In the genomic region with DNA sequence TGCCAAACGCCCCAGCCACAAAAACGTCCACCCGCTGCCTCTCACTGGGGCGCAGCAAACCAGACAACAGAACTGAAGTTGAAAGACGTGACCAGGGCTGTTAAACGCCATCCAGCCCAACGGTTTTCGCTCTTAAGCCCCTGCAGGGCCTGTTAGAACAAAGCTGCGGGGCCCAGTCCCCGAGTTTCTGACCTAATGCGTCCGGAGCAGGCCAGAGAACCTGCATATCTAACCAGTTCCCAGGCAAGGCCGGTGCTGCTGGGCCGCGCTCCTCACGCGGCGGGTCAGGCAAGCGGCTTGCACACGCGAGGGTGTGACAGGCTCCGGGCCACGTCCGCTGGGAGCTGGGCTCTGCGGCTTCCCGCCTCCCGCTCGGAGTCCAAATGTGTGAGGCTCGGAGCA, we compare ENCODE assay signal across 21 cellular contexts.
DNase-seq lines count a peak whose midpoint lies in the region; ATAC-seq, FAIRE-seq and TF ChIP-seq lines count a peak whose summit lies in the region.
"Had no signal": no experiment of that assay in that cellular context is flagged by ENCODE, and none has a peak within 500 bp of the region (broad histone marks: within the 10 kb centered on the region; RNA-seq: fewer than 3 reads in every experiment).

No MANE protein-coding gene starts in this region.

- TF ChIP-seq POLR2A in H1 (IDR thresholded peaks at IDR 0.05; ENCODE audit: control extremely low read depth in 1 of 2, low read depth in 2 of 2, low read length in 2 of 2) = no peak

- peak overlapping the region; percentile 78 for H3K18ac ChIP-seq in H1 (ENCODE audit: extremely low read depth, low read length)

- H2BK120ac ChIP-seq in H1 (replicated peaks; ENCODE audit: low read depth, low read length) = no peak overlapping the region

- no peaks in the 10 kb centered on the region for H4K20me1 ChIP-seq in H1 (replicated peaks in 1 of 2; ENCODE audit: control insufficient read depth in 1 of 2, insufficient read depth in 2 of 2, low read length in 2 of 2)

- H3K27ac ChIP-seq in H1 (ENCODE audit: low read depth, low read length) = no peak overlapping the region
- no peak overlapping the region for H3K27ac ChIP-seq in upper lobe of right lung
- H3K27ac ChIP-seq: tibial artery had no signal

- no peak for FAIRE-seq in H1 (lab: Jason Lieb, UNC)
- FAIRE-seq: endothelial cell of umbilical vein had no signal

- H3K56ac ChIP-seq in H1 (replicated peaks; ENCODE audit: insufficient read length, low read depth, low read length) = no peak overlapping the region

- CTCF ChIA-PET in H1 (lab: Charles Lee; ENCODE audit: partially characterized antibody) = interaction anchor here (1.5 kb wide), 1 partner anchor 53 kb away, joined by 3 read pairs; no protein-coding TSS in a partner anchor

- H3K79me1 ChIP-seq in H1 (ENCODE audit: low read depth, low read length) = no peaks in the 10 kb centered on the region

- no peak overlapping the region for H2BK12ac ChIP-seq in H1 (ENCODE audit: low read depth, low read length)

- 0 out of 2 replicates have a peak overlapping the region, but pooled peaks have one; percentile 44 for H2BK5ac ChIP-seq in H1 (ENCODE audit: low read depth, low read length)

- H3K23me2 ChIP-seq in H1 (ENCODE audit: low read depth, low read length) = no peaks in the 10 kb centered on the region

- ATAC-seq in HG03439 (IDR thresholded peaks at IDR 0.05; ENCODE audit: unreplicated experiment) (no peak), upper lobe of right lung (no peak)
- ATAC-seq: activated CD4-positive, alpha-beta T cell treated with anti-CD3 and anti-CD28 coated beads for 36 hours; activated naive CD4-positive, alpha-beta T cell treated with anti-CD3 and anti-CD28 coated beads, Interleukin-2, amount 50 U/mL, for 72 hours; stimulated activated naive CD8-positive, alpha-beta T cell treated with anti-CD3 and anti-CD28 coated beads, Interleukin-15, amount 100 ng/mL, for 72 hours had no signal

- no peak overlapping the region for H2BK20ac ChIP-seq in H1 (ENCODE audit: low read length)

- DNase-seq in ELF-1 (ENCODE audit: low read depth, low spot score) = peak; percentile 52
- no peak for DNase-seq in NT2/D1 (ENCODE audit: low read depth, low spot score)
- peak in 1 of 2 experiments; percentile 58 for DNase-seq in H1 (ENCODE audit: low read depth in 1 of 2, low spot score in 2 of 2)
- DNase-seq in retina = peak; percentile 75
- no peak for DNase-seq in NCI-H226
- DNase-seq in upper lobe of right lung = no peak
- DNase-seq: activated CD4-positive, alpha-beta T cell treated with anti-CD3 and anti-CD28 coated beads for 36 hours; activated T-cell treated with anti-CD3 and anti-CD28 coated beads for 4 hours; aorta; hypothalamus; naive B cell; NCI-H1092; NCI-H187; stimulated activated CD4-positive, alpha-beta T cell treated with anti-CD3 and anti-CD28 coated beads, Interleukin-1b, Interleukin-23, amount 100 ng/mL, for 48 hours; stimulated activated CD8-positive, alpha-beta memory T cell treated with anti-CD3 and anti-CD28 coated beads, Interleukin-4, amount 100 ng/mL, for 48 hours; stimulated activated naive CD8-positive, alpha-beta T cell treated with anti-CD3 and anti-CD28 coated beads, Interleukin-15, amount 100 ng/mL, for 72 hours; tibial artery had no signal

- H3K4me2 ChIP-seq in H1 (ENCODE audit: insufficient read depth in 1 of 2, low read depth in 2 of 2, low read length in 2 of 2) = peak overlapping the region in 1 of 2 experiments; percentile 2; a peak in 1 of 4 replicates
- H3K4me2 ChIP-seq: smooth muscle cell had no signal

- no peaks in the 10 kb centered on the region for H3K36me3 ChIP-seq in NT2/D1 (ENCODE audit: insufficient read depth, insufficient read length, low read length)
- no peaks in the 10 kb centered on the region for H3K36me3 ChIP-seq in H1 (ENCODE audit: control insufficient read depth in 2 of 4, insufficient read depth in 4 of 4, low read length in 3 of 4)
- no peaks in the 10 kb centered on the region for H3K36me3 ChIP-seq in upper lobe of right lung

- H3K79me2 ChIP-seq in H1 (ENCODE audit: control insufficient read depth in 1 of 2, insufficient read depth in 2 of 2, low read length in 2 of 2) = no peaks in the 10 kb centered on the region

- H3K4ac ChIP-seq in H1 (replicated peaks; ENCODE audit: insufficient read length, low read depth, low read length) = no peak overlapping the region

- intact Hi-C loops in upper lobe of right lung (cut with DNase I) = no loop called here

- POLR2A ChIA-PET in H1 (lab: Charles Lee; ENCODE audit: partially characterized antibody) = interaction anchor here (0.8 to 1.4 kb wide), 2 partner anchors 27 to 32 kb away, joined by 3 read pairs; no protein-coding TSS in a partner anchor

- H3K9me3 ChIP-seq in NT2/D1 (ENCODE audit: insufficient read depth, low read length) (peaks cover 9% of the 10 kb centered on the region; the same call in 1 of the 2 replicates), H1 (ENCODE audit: insufficient read depth in 2 of 2, low read depth in 1 of 2, low read length in 1 of 2) (peaks cover 0 to 2% of the 10 kb centered on the region in 2 experiments; a peak in 2 of 4 replicates), upper lobe of right lung (no peaks in the 10 kb centered on the region)

- 56% methylated on average over 29 of the region's 29 CpGs; no CpG with 5 or more reads in 1 of the 2 experiments for WGBS in H1 (ENCODE audit: extremely low coverage in 1 of 2, insufficient coverage in 1 of 2, insufficient read length in 1 of 2, insufficient replicate concordance in 2 of 2, low coverage in 1 of 2, low lambda C conversion rate in 2 of 2, missing lambda C conversion rate in 1 of 2), 2 experiments

- H3K23ac ChIP-seq in H1 (ENCODE audit: insufficient read length) = no peak overlapping the region

- H4K5ac ChIP-seq in H1 (ENCODE audit: insufficient read length, low read depth, low read length) = no peak overlapping the region

- H2AK5ac ChIP-seq in H1 (ENCODE audit: low read depth, low read length) = no peak overlapping the region

- H3K4me1 ChIP-seq in NT2/D1 (ENCODE audit: insufficient read depth, insufficient read length) = peaks cover 2% of the 10 kb centered on the region
- peaks cover 0 to 21% (median 15%) of the 10 kb centered on the region in 4 experiments; a peak in 6 of 7 replicates for H3K4me1 ChIP-seq in H1 (replicated peaks in 1 of 4; ENCODE audit: control insufficient read depth in 3 of 4, insufficient read depth in 4 of 4, low read length in 3 of 4)
- H3K4me1 ChIP-seq in upper lobe of right lung = no peaks in the 10 kb centered on the region
- H3K4me1 ChIP-seq: tibial artery had no signal

- TF ChIP-seq CTCF in H1 (IDR thresholded peaks at IDR 0.05; ENCODE audit: control extremely low read depth in 1 of 3, insufficient read depth in 1 of 3, low read depth in 1 of 3, low read length in 3 of 3) (no peak), upper lobe of right lung (IDR thresholded peaks at IDR 0.05) (no peak)

- 0 out of 2 replicates have a peak overlapping the region, but pooled peaks have one; percentile 35 for H2AFZ ChIP-seq in H1 (ENCODE audit: low read length)

- peak overlapping the region; percentile 60; the same call in 1 of the 2 replicates for H4K8ac ChIP-seq in H1 (ENCODE audit: extremely low read depth, insufficient read depth, low read length)

- TF ChIP-seq EP300 in H1 (IDR thresholded peaks at IDR 0.05; ENCODE audit: borderline replicate concordance in 1 of 2, low read depth in 2 of 2, low read length in 2 of 2) = no peak

- peak overlapping the region; percentile 5 for H4K91ac ChIP-seq in H1 (replicated peaks; ENCODE audit: insufficient read length, low read length)

- H3K4me3 ChIP-seq in NT2/D1 (ENCODE audit: insufficient read length, low read depth) (no peak overlapping the region), H1 (ENCODE audit: extremely low read depth in 1 of 4, insufficient read depth in 2 of 4, low read depth in 3 of 4, low read length in 4 of 4) (no peak overlapping the region), upper lobe of right lung (no peak overlapping the region)
- H3K4me3 ChIP-seq: smooth muscle cell, tibial artery had no signal

- H3K27me3 ChIP-seq in NT2/D1 (ENCODE audit: insufficient read depth, insufficient read length) (no peaks in the 10 kb centered on the region), H1 (replicated peaks in 1 of 4; ENCODE audit: control insufficient read depth in 3 of 4, extremely low read depth in 1 of 4, insufficient read depth in 3 of 4, low read length in 3 of 4) (peaks cover 0 to 2% (median 0%) of the 10 kb centered on the region in 4 experiments; a peak in 1 of 7 replicates), upper lobe of right lung (peaks cover 3% of the 10 kb centered on the region)

- no peak overlapping the region for H3K14ac ChIP-seq in H1 (ENCODE audit: insufficient read length)

- TF ChIP-seq RAD21 in H1 (IDR thresholded peaks at IDR 0.05 in 1 of 2, conservative IDR thresholded peaks at IDR 0.05 in 1 of 2; ENCODE audit: low read depth in 2 of 2, low read length in 2 of 2) = no peak

- H3K9ac ChIP-seq in NT2/D1 (ENCODE audit: insufficient read length, low read depth) = peak overlapping the region; percentile 12
- H3K9ac ChIP-seq in H1 (replicated peaks in 1 of 4; ENCODE audit: extremely low read depth in 1 of 4, low read depth in 3 of 4, low read length in 3 of 4) = peak overlapping the region in 2 of 4 experiments; percentile 0 to 8; a peak in 2 of 7 replicates

- no peak overlapping the region for H2BK15ac ChIP-seq in H1 (ENCODE audit: low read length)

TF ChIP-seq in H1, 55 proteins besides CTCF, POLR2A, EP300 and RAD21:
- TF ChIP-seq, protein P1, sequence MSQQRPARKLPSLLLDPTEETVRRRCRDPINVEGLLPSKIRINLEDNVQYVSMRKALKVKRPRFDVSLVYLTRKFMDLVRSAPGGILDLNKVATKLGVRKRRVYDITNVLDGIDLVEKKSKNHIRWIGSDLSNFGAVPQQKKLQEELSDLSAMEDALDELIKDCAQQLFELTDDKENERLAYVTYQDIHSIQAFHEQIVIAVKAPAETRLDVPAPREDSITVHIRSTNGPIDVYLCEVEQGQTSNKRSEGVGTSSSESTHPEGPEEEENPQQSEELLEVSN (IDR thresholded peaks at IDR 0.05) = peak; percentile 93
- TF ChIP-seq, protein P2, sequence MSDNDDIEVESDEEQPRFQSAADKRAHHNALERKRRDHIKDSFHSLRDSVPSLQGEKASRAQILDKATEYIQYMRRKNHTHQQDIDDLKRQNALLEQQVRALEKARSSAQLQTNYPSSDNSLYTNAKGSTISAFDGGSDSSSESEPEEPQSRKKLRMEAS (IDR thresholded peaks at IDR 0.05) = peak; percentile 82
- no peak for TF ChIP-seq CEBPB (IDR thresholded peaks at IDR 0.05; ENCODE audit: low read depth, low read length)
- no peak for TF ChIP-seq TCF12 (IDR thresholded peaks at IDR 0.05; ENCODE audit: low read depth, low read length)

Comparison
In these comparisons a context has a peak if more than half of its experiments do, and no peak if none do; other contexts are left out.
1. DNase-seq: peak in ELF-1 (single experiment) and retina (single experiment); none in NT2/D1 (single experiment), NCI-H226 (single experiment) and upper lobe of right lung (single experiment).